Comparison of ENCODE assay signal across 35 cellular contexts in the genomic region with DNA sequence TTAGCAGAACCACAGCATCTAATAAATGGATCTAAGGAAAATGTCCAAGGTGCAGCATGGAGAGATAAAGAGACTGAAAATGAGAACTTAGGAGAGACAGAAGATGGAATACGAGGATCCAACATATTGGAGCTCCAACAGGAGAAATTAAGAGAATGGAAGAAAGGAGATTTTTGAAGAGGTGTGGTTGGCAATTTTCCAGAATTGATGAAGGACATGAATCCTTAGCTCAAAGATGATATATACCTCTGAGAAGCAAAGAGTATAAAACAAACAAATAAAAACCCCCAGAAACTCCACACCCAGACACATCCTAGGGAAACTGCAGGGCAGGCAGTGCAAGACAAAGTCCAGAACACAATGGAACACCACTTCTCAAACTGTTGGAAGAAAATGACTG.
DNase-seq lines count a peak whose midpoint lies in the region; ATAC-seq, FAIRE-seq and TF ChIP-seq lines count a peak whose summit lies in the region.
"Had no signal": no experiment of that assay in that cellular context is flagged by ENCODE, and none has a peak within 500 bp of the region (broad histone marks: within the 10 kb centered on the region; RNA-seq: fewer than 3 reads in every experiment).

No MANE protein-coding gene starts in this region.

- no peaks in the 10 kb centered on the region for H3K36me3 ChIP-seq in HEK293 (ENCODE audit: control insufficient read depth in 2 of 2, insufficient read depth in 1 of 2, low read length in 2 of 2)
- H3K36me3 ChIP-seq in K562 (ENCODE audit: control insufficient read depth, insufficient read depth, low read length) = no peaks in the 10 kb centered on the region
- H3K36me3 ChIP-seq in osteoblast (ENCODE audit: insufficient read depth, low read length) = no peaks in the 10 kb centered on the region
- H3K36me3 ChIP-seq: BE2C; BLaER1; BLaER1 treated with 17β-estradiol and CSF1 and Interleukin-3, amounts not matched to agents 10 nM and 100 nM had no signal

- H4K20me1 ChIP-seq in K562 (replicated peaks; ENCODE audit: control insufficient read depth, insufficient read depth, low read length) (peaks cover 11% of the 10 kb centered on the region), osteoblast (ENCODE audit: insufficient read depth, low read length) (no peaks in the 10 kb centered on the region)
- H4K20me1 ChIP-seq: BLaER1; BLaER1 treated with 17β-estradiol and CSF1 and Interleukin-3, amounts not matched to agents 10 nM and 100 nM had no signal

- H3K4me1 ChIP-seq in HEK293 (ENCODE audit: control insufficient read depth, insufficient read depth, low read length) (no peaks in the 10 kb centered on the region), K562 (replicated peaks in 1 of 2; ENCODE audit: control insufficient read depth in 2 of 2, insufficient read depth in 2 of 2, low read length in 2 of 2) (no peaks in the 10 kb centered on the region), osteoblast (ENCODE audit: insufficient read depth, low read length) (no peaks in the 10 kb centered on the region)
- H3K4me1 ChIP-seq: A549, BE2C, Caco-2 had no signal

- TF ChIP-seq CTCF in HEK293 (tag by site-specific recombination; IDR thresholded peaks at IDR 0.05) = no peak
- TF ChIP-seq CTCF in K562 (IDR thresholded peaks at IDR 0.05 in 2 of 3, conservative IDR thresholded peaks at IDR 0.05 in 1 of 3; ENCODE audit: insufficient read depth in 2 of 3, low read depth in 1 of 3, low read length in 3 of 3) = no peak
- no peak for TF ChIP-seq CTCF in osteoblast (IDR thresholded peaks at IDR 0.05; ENCODE audit: extremely low read depth, low read depth, low read length)

- no peak overlapping the region for H3K4me3 ChIP-seq in HEK293 (ENCODE audit: low read depth, low read length)
- H3K4me3 ChIP-seq in K562 = no peak overlapping the region
- H3K4me3 ChIP-seq in osteoblast (ENCODE audit: insufficient read depth, low read length) = no peak overlapping the region
- H3K4me3 ChIP-seq: A549; BLaER1 treated with 17β-estradiol and CSF1 and Interleukin-3, amounts not matched to agents 10 nM and 100 nM had no signal

- CTCF ChIA-PET in HEK293 (lab: Yijun Ruan, JAX) (interaction anchor here (0.5 to 0.9 kb wide), 4 partner anchors 8 to 532 kb away, joined by 3 to 4 read pairs (median 3); no protein-coding TSS in a partner anchor), K562 (lab: Yijun Ruan, JAX; ENCODE audit: low intra/inter-chr PET ratio) (no interaction called here)

- no peaks in the 10 kb centered on the region for H3K9me3 ChIP-seq in HEK293 (ENCODE audit: control insufficient read depth, insufficient read depth, low read depth, low read length)
- H3K9me3 ChIP-seq in K562 (replicated peaks; ENCODE audit: control insufficient read depth, insufficient read depth, low read depth, low read length) = no peaks in the 10 kb centered on the region
- no peaks in the 10 kb centered on the region for H3K9me3 ChIP-seq in osteoblast (ENCODE audit: low read depth, low read length)
- H3K9me3 ChIP-seq: A549; BE2C; BLaER1; BLaER1 treated with 17β-estradiol and CSF1 and Interleukin-3, amounts not matched to agents 10 nM and 100 nM; Caco-2 had no signal

- H3K27ac ChIP-seq in HEK293 (ENCODE audit: extremely low read depth, low read depth, low read length) = no peak overlapping the region
- no peak overlapping the region for H3K27ac ChIP-seq in K562 (ENCODE audit: extremely low read depth, low read depth, low read length)
- no peak overlapping the region for H3K27ac ChIP-seq in osteoblast (ENCODE audit: low read depth, low read length)
- H3K27ac ChIP-seq: 22Rv1, A549, BLaER1, C4-2B had no signal

- no peak overlapping the region for H2AFZ ChIP-seq in K562 (ENCODE audit: low read depth, low read length)
- no peak overlapping the region for H2AFZ ChIP-seq in osteoblast (ENCODE audit: low read length)

- TF ChIP-seq EP300 in K562 (IDR thresholded peaks at IDR 0.05; ENCODE audit: low read length) = no peak

- TF ChIP-seq RAD21 in K562 (CRISPR knock-in tag; conservative IDR thresholded peaks at IDR 0.05 in 1 of 2, IDR thresholded peaks at IDR 0.05 in 1 of 2) = no peak

- H3K4me2 ChIP-seq in K562 (ENCODE audit: insufficient read depth, low read length) (no peak overlapping the region), osteoblast (ENCODE audit: insufficient read depth, low read length) (no peak overlapping the region)
- H3K4me2 ChIP-seq: A549 had no signal

- H3K27me3 ChIP-seq in K562 (ENCODE audit: control insufficient read depth in 2 of 2, insufficient read depth in 2 of 2, low read length in 2 of 2) (peaks cover 47 to 74% of the 10 kb centered on the region in 2 experiments), osteoblast (ENCODE audit: insufficient read depth, low read length) (peaks cover 27% of the 10 kb centered on the region)
- H3K27me3 ChIP-seq: BE2C had no signal

- no peaks in the 10 kb centered on the region for H3K79me2 ChIP-seq in K562 (ENCODE audit: control insufficient read depth, insufficient read depth, low read length)
- no peaks in the 10 kb centered on the region for H3K79me2 ChIP-seq in osteoblast (ENCODE audit: insufficient read depth, low read length)

- FAIRE-seq in GM18507 (lab: Jason Lieb, UNC) (peak; percentile 47), K562 (lab: Jason Lieb, UNC) (no peak)
- FAIRE-seq: A204.1, A549, D721Med had no signal

- 0% methylated on average over 1 of the region's 1 CpG for WGBS in K562 (ENCODE audit: insufficient coverage, low coverage, missing lambda C conversion rate)

- ATAC-seq in K562 = no peak
- ATAC-seq in GM19395 (IDR thresholded peaks at IDR 0.05; ENCODE audit: unreplicated experiment) = no peak
- no peak for ATAC-seq in left lobe of liver
- ATAC-seq: A549; CD8-positive, alpha-beta T cell had no signal

- H3K9ac ChIP-seq in K562 (ENCODE audit: insufficient read depth in 1 of 2, low read depth in 2 of 2, low read length in 2 of 2) = no peak overlapping the region
- H3K9ac ChIP-seq: BLaER1; BLaER1 treated with 17β-estradiol and CSF1 and Interleukin-3, amounts not matched to agents 10 nM and 100 nM had no signal

- POLR2A ChIA-PET in HEK293 (lab: Yijun Ruan, JAX) = no interaction called here
- POLR2A ChIA-PET in K562 (lab: Yijun Ruan, JAX) = interaction anchor here (0.6 kb wide), 3 partner anchors 39 to 680 kb away, joined by 3 to 4 read pairs (median 3); no protein-coding TSS in a partner anchor

- no TSS peak for BruUV-seq in K562 (replicated peaks; lab: Mats Ljungman, UMichigan)

- intact Hi-C loops in K562 (cut with micrococcal nuclease) = no loop called here

- no peak for TF ChIP-seq POLR2A in K562 (conservative IDR thresholded peaks at IDR 0.05)

- no peaks in the 10 kb centered on the region for H3K9me1 ChIP-seq in K562 (ENCODE audit: control insufficient read depth, insufficient read depth, low read length)

- in situ Hi-C loops in K562 (cut with MboI) = no loop called here

- no peak for DNase-seq in GM18507 (ENCODE audit: extremely low spot score, insufficient read length, low read depth)
- DNase-seq in K562 (ENCODE audit: extremely low read depth in 1 of 4, low spot score in 3 of 4) = no peak
- DNase-seq in osteoblast (ENCODE audit: insufficient read length, low spot score, missing footprints) = peak; percentile 39
- no peak for DNase-seq in cortex of kidney (lab: John Stamatoyannopoulos, UW)
- no peak for DNase-seq in DMS53 treated with DMSO at 0.1 percent for 48 hours (lab: John Stamatoyannopoulos, UW; ENCODE audit: unreplicated experiment)
- DNase-seq in left lobe of liver (ENCODE audit: low spot score) = no peak
- DNase-seq: 8988T; ACHN; AML-193; BE2C; C1 segment of cervical spinal cord; Caco-2; Calu3; CD4-positive, alpha-beta memory T cell; CD4-positive, alpha-beta T cell; CD4-positive, CD25-positive, alpha-beta regulatory T cell; CD8-positive, alpha-beta memory T cell; CD8-positive, alpha-beta T cell; COR-L47; DMS 273 treated with DMSO at 0.1 percent for 48 hours; DMS153; DMS53; DMS79; DMS79 treated with DMSO at 0.1 percent for 48 hours; DND-41; EL had no signal

TF ChIP-seq in HEK293, 187 proteins besides CTCF, POLR2A, EP300 and RAD21:
- TF ChIP-seq ZNF670 (tag by site-specific recombination; IDR thresholded peaks at IDR 0.05; ENCODE audit: low read depth) (no peak), ZNF558 (tag by site-specific recombination; IDR thresholded peaks at IDR 0.05) (peak; percentile 93), ZNF600 (tag by site-specific recombination; IDR thresholded peaks at IDR 0.05) (peak; percentile 77)

TF ChIP-seq in K562, 482 proteins besides CTCF, POLR2A, EP300 and RAD21:
- TF ChIP-seq, protein P1, sequence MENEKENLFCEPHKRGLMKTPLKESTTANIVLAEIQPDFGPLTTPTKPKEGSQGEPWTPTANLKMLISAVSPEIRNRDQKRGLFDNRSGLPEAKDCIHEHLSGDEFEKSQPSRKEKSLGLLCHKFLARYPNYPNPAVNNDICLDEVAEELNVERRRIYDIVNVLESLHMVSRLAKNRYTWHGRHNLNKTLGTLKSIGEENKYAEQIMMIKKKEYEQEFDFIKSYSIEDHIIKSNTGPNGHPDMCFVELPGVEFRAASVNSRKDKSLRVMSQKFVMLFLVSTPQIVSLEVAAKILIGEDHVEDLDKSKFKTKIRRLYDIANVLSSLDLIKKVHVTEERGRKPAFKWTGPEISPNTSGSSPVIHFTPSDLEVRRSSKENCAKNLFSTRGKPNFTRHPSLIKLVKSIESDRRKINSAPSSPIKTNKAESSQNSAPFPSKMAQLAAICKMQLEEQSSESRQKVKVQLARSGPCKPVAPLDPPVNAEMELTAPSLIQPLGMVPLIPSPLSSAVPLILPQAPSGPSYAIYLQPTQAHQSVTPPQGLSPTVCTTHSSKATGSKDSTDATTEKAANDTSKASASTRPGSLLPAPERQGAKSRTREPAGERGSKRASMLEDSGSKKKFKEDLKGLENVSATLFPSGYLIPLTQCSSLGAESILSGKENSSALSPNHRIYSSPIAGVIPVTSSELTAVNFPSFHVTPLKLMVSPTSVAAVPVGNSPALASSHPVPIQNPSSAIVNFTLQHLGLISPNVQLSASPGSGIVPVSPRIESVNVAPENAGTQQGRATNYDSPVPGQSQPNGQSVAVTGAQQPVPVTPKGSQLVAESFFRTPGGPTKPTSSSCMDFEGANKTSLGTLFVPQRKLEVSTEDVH (IDR thresholded peaks at IDR 0.05; ENCODE audit: low read depth, partially characterized antibody) = no peak
- TF ChIP-seq NFIC (IDR thresholded peaks at IDR 0.05) = peak; percentile 51
